In the genomic region with DNA sequence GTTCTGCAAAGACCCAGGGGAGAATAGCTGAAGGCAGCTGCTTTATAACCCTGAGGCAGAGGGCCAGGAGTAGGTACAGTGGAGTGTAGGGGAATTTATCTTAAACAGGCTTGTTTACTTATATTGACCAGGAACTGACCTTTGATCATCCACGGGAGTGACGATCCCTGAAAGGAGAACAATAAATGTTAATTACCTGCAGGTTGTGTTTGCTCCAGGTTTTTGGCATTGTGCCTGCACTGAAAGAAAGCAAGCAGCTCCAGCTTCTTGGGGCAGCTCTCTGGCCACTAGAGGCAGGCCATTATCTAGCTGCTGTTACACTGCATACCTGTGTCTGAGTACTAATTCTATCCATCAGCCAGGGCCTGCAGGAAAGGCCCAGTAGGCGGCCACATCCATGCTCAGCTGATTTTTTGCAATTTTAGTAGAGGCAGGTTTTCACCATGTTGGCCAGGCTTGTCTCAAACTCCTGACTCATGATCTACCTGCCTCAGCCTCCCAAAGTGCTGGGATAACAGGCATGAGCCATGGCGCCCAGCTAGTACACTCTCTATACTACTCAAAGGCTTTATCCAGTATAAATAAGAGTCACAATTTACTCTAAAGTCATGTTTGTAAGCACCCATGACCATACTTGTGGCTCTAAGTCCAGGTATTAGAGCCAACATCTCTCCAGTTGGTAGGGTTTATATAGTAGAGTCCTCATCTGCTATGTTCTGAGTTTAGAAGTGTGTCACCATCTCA, we compare ENCODE assay signal across 18 cellular contexts. TPM values are rescaled to one million over a fixed set of nuclear protein-coding genes. Genes with fewer than 3 reads are reported as not detected.
DNase-seq lines count a peak whose midpoint lies in the region; ATAC-seq, FAIRE-seq and TF ChIP-seq lines count a peak whose summit lies in the region.
"Had no signal": no experiment of that assay in that cellular context is flagged by ENCODE, and none has a peak within 500 bp of the region (broad histone marks: within the 10 kb centered on the region; RNA-seq: fewer than 3 reads in every experiment).

No MANE protein-coding gene starts in this region.

- ATAC-seq in pancreas (peak; percentile 75 to 85 (median 76)), GM21737 (IDR thresholded peaks at IDR 0.05; ENCODE audit: unreplicated experiment) (no peak), HG02759 (IDR thresholded peaks at IDR 0.05; ENCODE audit: unreplicated experiment) (no peak)
- ATAC-seq: stimulated activated naive CD8-positive, alpha-beta T cell treated with anti-CD3 and anti-CD28 coated beads, Interleukin-15, amount 100 ng/mL, for 72 hours had no signal

- TF ChIP-seq CTCF in hepatocyte (IDR thresholded peaks at IDR 0.05; ENCODE audit: poor library complexity) (peak; percentile 48), pancreas (IDR thresholded peaks at IDR 0.05) (peak in 3 of 4 donors; percentile 23 to 45 (median 33))

- FAIRE-seq in pancreas (lab: Jason Lieb, UNC) = peak; percentile 13
- FAIRE-seq: colon had no signal

- H3K27me3 ChIP-seq in hepatocyte (no peaks in the 10 kb centered on the region), pancreas (no peaks in the 10 kb centered on the region)
- H3K27me3 ChIP-seq: right atrium auricular region had no signal

- DNase-seq in DMS 273 (lab: John Stamatoyannopoulos, UW; ENCODE audit: unreplicated experiment) = peak; percentile 7
- DNase-seq in DMS 273 treated with DMSO at 0.1 percent for 48 hours (lab: John Stamatoyannopoulos, UW) = no peak
- peak; percentile 14 for DNase-seq in NCI-H774 (lab: John Stamatoyannopoulos, UW)
- peak; percentile 84 for DNase-seq in hepatocyte (ENCODE audit: low spot score)
- DNase-seq in pancreas = peak in 4 of 6 donors; percentile 41 to 71 (median 60)
- DNase-seq in NCI-H446 treated with DMSO at 0.1 percent for 48 hours (lab: John Stamatoyannopoulos, UW) = no peak
- DNase-seq: 8988T; activated CD4-positive, alpha-beta memory T cell treated with anti-CD3 and anti-CD28 coated beads, Interleukin-2, amount 10 ng/mL, durations not matched to agents 7 days and 5 days; activated naive CD4-positive, alpha-beta T cell treated with anti-CD3 and anti-CD28 coated beads, Interleukin-2, amount 50 U/mL, for 16 hours; activated T-cell treated with anti-CD3 and anti-CD28 coated beads, Interleukin-2, amount 50 U/mL, for 24 hours; DMS153; stimulated activated CD4-positive, alpha-beta T cell treated with anti-CD3 and anti-CD28 coated beads, Interleukin-15, amount 100 ng/mL, for 24 hours; stimulated activated naive CD8-positive, alpha-beta T cell treated with anti-CD3 and anti-CD28 coated beads, Interleukin-15, amount 100 ng/mL, for 72 hours; T-helper 1 cell had no signal

- H2AFZ ChIP-seq in hepatocyte = no peak overlapping the region

- no peaks in the 10 kb centered on the region for H3K9me2 ChIP-seq in hepatocyte (replicated peaks; ENCODE audit: insufficient read depth)

- H3K36me3 ChIP-seq in hepatocyte (replicated peaks; ENCODE audit: insufficient read depth, low read depth) (no peaks in the 10 kb centered on the region), pancreas (no peaks in the 10 kb centered on the region)
- H3K36me3 ChIP-seq: right atrium auricular region had no signal

- H3K79me2 ChIP-seq in hepatocyte = no peaks in the 10 kb centered on the region

- H3K4me1 ChIP-seq in hepatocyte (ENCODE audit: insufficient read depth) (peaks cover 21% of the 10 kb centered on the region), pancreas (peaks cover 0 to 7% (median 0%) of the 10 kb centered on the region in 3 donors)
- H3K4me1 ChIP-seq: right atrium auricular region had no signal

- H3K27ac ChIP-seq in hepatocyte = peak overlapping the region; percentile 92
- H3K27ac ChIP-seq in pancreas = peak overlapping the region in 2 of 4 donors; percentile 15 to 60
- H3K27ac ChIP-seq: right atrium auricular region had no signal

- intact Hi-C loops in pancreas (cut with DNase I) = no loop called here

- H3K9me3 ChIP-seq in hepatocyte (ENCODE audit: low read depth) = no peaks in the 10 kb centered on the region
- no peaks in the 10 kb centered on the region for H3K9me3 ChIP-seq in pancreas
- H3K9me3 ChIP-seq: right atrium auricular region had no signal

- WGBS in hepatocyte (ENCODE audit: low lambda C conversion rate, missing lambda C conversion rate) = 56% methylated on average over 4 of the region's 4 CpGs
- WGBS in pancreas, 2 donors = 38 to 42% methylated on average over 4 of the region's 4 CpGs

- H3K4me2 ChIP-seq in hepatocyte = peak overlapping the region; percentile 63

- H4K20me1 ChIP-seq in hepatocyte (ENCODE audit: insufficient read depth, poor library complexity, severe bottlenecking) = no peaks in the 10 kb centered on the region

- H3K4me3 ChIP-seq in hepatocyte (no peak overlapping the region), pancreas (no peak overlapping the region)
- H3K4me3 ChIP-seq: right atrium auricular region had no signal

RNA-seq across cellular contexts. Expression of a gene that starts 8.5 kb away (rescaled TPM):
- total RNA-seq in hepatocyte = 68.3 and 84.0 TPM in 2 replicates
- polyA plus RNA-seq in hepatocyte = 19.0 and 25.2 TPM in 2 replicates
- total RNA-seq in pancreas = 10 to 100 TPM; 20.5 to 38.7 (median 32.8) TPM
- polyA plus RNA-seq in pancreas = 10 to 100 TPM in 1 of 2 donors, 1 to 10 TPM in 1; 8.5 to 10.7 TPM

Comparison
In these comparisons a context has a peak if more than half of its experiments do, and no peak if none do; other contexts are left out.
1. DNase-seq: peak in DMS 273 (single experiment), NCI-H774 (single experiment), hepatocyte (single experiment) and pancreas (4 of 6); none in DMS 273 treated with DMSO at 0.1 percent for 48 hours (single experiment) and NCI-H446 treated with DMSO at 0.1 percent for 48 hours (single experiment).
2. ATAC-seq: peak in pancreas (4 of 4); none in GM21737 (single experiment) and HG02759 (single experiment).